ENCODE assay signal across 19 cellular contexts in the genomic region with DNA sequence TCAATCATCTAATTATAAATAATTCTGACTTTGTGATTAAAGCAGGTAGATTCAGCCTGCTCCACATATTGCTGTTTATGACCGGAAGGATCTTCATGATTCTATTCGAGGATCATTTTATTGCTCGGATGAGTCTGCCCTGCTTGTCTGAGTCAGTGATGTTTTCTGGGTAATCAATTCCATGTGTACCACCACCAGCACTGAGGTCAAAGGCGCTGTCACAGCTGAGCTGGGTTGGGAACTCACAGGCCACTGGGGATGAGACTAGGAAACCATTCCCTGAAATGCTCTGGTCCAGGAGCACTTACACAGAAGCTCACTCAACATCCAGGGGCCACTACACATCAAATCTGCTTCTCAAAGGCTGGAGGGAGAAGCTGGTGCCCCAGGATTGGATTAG.
"Had no signal": no experiment of that assay in that cellular context is flagged by ENCODE, and none has a peak within 500 bp of the region (broad histone marks: within the 10 kb centered on the region; RNA-seq: fewer than 3 reads in every experiment).

No MANE protein-coding gene starts in this region.

- DNase-seq: activated CD4-positive, alpha-beta T cell treated with anti-CD3 and anti-CD28 coated beads, Interleukin-2, amount 50 U/mL, for 1 hour; activated CD4-positive, CD25-positive, alpha-beta regulatory T cell; activated CD8-positive, alpha-beta memory T cell treated with anti-CD3 and anti-CD28 coated beads for 24 hours; activated naive CD4-positive, alpha-beta T cell treated with anti-CD3 and anti-CD28 coated beads, Interleukin-2, amount 50 U/mL, for 16 hours; activated T-cell treated with anti-CD3 and anti-CD28 coated beads for 4 hours; foreskin melanocyte; head of caudate nucleus; kidney glomerular epithelial cell; nephron progenitor cell; occipital lobe; stimulated activated CD4-positive, alpha-beta T cell treated with anti-CD3 and anti-CD28 coated beads, Interleukin-15, amount 100 ng/mL, for 24 hours; stimulated activated CD4-positive, alpha-beta T cell treated with anti-CD3 and anti-CD28 coated beads, Interleukin-4, amount 100 ng/mL, for 4 hours; stimulated activated CD8-positive, alpha-beta memory T cell treated with anti-CD3 and anti-CD28 coated beads, Interleukin-4, amount 100 ng/mL, for 48 hours; stimulated activated naive CD4-positive, alpha-beta T cell treated with Interleukin-2 at 50 U/mL for 16 hours; substantia nigra had no signal

- H3K4me3 ChIP-seq: cardiac muscle cell, right atrium auricular region, skin epidermis, tibial nerve had no signal

- H3K4me3 Mint-ChIP-seq: nephron progenitor cell had no signal

- H3K27ac Mint-ChIP-seq: nephron progenitor cell had no signal

- H3K27ac ChIP-seq: cardiac muscle cell, right atrium auricular region, tibial nerve had no signal

- H3K27me3 ChIP-seq: cardiac muscle cell, right atrium auricular region, tibial nerve had no signal

- H3K36me3 ChIP-seq: cardiac muscle cell, right atrium auricular region had no signal

- H3K9me3 Mint-ChIP-seq: nephron progenitor cell had no signal

- H3K9me3 ChIP-seq: right atrium auricular region, tibial nerve had no signal
